8 cellular contexts compared by ENCODE assay signal in the genomic region with DNA sequence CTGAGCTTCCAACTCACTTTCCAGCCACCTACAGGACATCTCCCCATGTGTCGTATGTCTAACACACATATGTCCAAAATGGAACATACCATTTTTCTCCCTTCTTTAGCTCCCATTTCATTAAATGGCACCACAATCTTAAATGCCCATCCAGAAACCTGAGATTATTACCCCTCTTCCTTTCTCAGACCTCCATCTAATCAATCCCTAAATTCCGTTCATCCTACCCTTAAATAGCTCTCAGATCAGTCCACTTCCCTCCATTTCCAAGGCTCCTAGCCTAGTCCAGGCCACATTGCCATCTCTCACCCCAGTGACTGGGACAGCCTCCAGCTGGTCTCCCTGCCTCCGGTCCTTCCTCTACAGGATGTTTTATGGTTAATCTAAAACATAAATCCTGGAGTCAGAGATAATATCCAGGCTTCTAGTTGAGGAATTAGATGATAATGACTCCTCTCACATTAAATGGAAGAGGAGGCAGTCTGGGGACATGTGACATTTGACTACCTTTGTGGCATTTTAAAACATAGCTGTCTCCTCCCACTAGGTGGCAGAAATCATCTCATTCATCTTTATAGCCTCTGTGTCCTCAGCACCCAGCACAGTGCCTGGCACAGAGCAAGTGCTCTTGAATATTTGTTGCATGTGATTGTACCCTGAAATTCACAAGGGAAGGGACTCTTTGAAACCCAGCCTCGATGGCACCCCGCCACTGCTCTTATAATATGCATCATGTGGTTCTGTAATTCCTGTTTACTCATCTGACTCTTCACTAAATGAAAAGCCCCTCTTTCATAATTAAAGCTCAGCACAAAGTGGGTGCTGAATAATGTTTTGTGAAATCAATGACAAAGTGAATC.
A peak's percentile ranks its signal among the peaks of the same experiment; 100 is the strongest.
DNase-seq lines count a peak whose midpoint lies in the region; ATAC-seq and TF ChIP-seq lines count a peak whose summit lies in the region.

No MANE protein-coding gene starts in this region.

- H3K4me3 ChIP-seq in AG04449 (ENCODE audit: low read depth, low read length) (no peak overlapping the region), OCI-LY3 (ENCODE audit: low read length) (no peak overlapping the region), esophagus squamous epithelium (no peak overlapping the region), smooth muscle cell (no peak overlapping the region), gastrocnemius medialis (no peak overlapping the region)

- DNase-seq in AG04449 (ENCODE audit: low read depth, low spot score) (no peak), EL (peak; percentile 18), esophagus squamous epithelium (lab: John Stamatoyannopoulos, UW) (no peak), smooth muscle cell (lab: John Stamatoyannopoulos, UW; ENCODE audit: unreplicated experiment) (no peak), gastrocnemius medialis (no peak), epidermal melanocyte (ENCODE audit: insufficient read length, low spot score) (no peak)

- WGBS in esophagus squamous epithelium, 2 donors, result 78 to 79% methylated on average over 5 of the region's 5 CpGs
- WGBS in smooth muscle cell (ENCODE audit: low lambda C conversion rate), result 85% methylated on average over 5 of the region's 5 CpGs

- H4K20me1 ChIP-seq in OCI-LY3 (ENCODE audit: insufficient read depth, low read length) (no peaks in the 10 kb centered on the region), smooth muscle cell (ENCODE audit: low read depth) (no peaks in the 10 kb centered on the region)

- H3K27me3 ChIP-seq in OCI-LY3 (ENCODE audit: low read depth, low read length) (no peaks in the 10 kb centered on the region), esophagus squamous epithelium (peaks cover 0 to 28% (median 0%) of the 10 kb centered on the region in 4 donors), smooth muscle cell (ENCODE audit: low read depth) (peaks cover 44% of the 10 kb centered on the region), gastrocnemius medialis (no peaks in the 10 kb centered on the region)

- no peak overlapping the region for H3K27ac ChIP-seq in OCI-LY3 (ENCODE audit: low read length)
- no peak overlapping the region for H3K27ac ChIP-seq in esophagus squamous epithelium
- no peak overlapping the region for H3K27ac ChIP-seq in smooth muscle cell (ENCODE audit: low read depth)
- no peak overlapping the region for H3K27ac ChIP-seq in gastrocnemius medialis

- no peak for ATAC-seq in gastrocnemius medialis
- ATAC-seq in HG02588 (IDR thresholded peaks at IDR 0.05; ENCODE audit: unreplicated experiment), result no peak

- H2AFZ ChIP-seq in OCI-LY3 (ENCODE audit: low read depth, low read length) (no peak overlapping the region), smooth muscle cell (ENCODE audit: low read depth) (no peak overlapping the region)

- H3K9ac ChIP-seq in OCI-LY3 (ENCODE audit: low read length) (no peak overlapping the region), smooth muscle cell (ENCODE audit: low read depth) (no peak overlapping the region)

- no peaks in the 10 kb centered on the region for H3K9me3 ChIP-seq in OCI-LY3 (ENCODE audit: insufficient read depth, low read length)
- no peaks in the 10 kb centered on the region for H3K9me3 ChIP-seq in esophagus squamous epithelium
- no peaks in the 10 kb centered on the region for H3K9me3 ChIP-seq in smooth muscle cell (replicated peaks; ENCODE audit: low read depth)
- H3K9me3 ChIP-seq in gastrocnemius medialis, result no peaks in the 10 kb centered on the region

- POLR2A ChIA-PET in AG04449 (lab: Yijun Ruan, JAX), result no interaction called here

- in situ Hi-C loops in gastrocnemius medialis (cut with MboI; ENCODE audit: low sequenced_read_pairs in 4 of 4), result no loop called here

- intact Hi-C loops in esophagus squamous epithelium (cut with DNase I) (no loop called here), gastrocnemius medialis (cut with DNase I; ENCODE audit: low total_unique reads) (no loop called here)

- no peaks in the 10 kb centered on the region for H3K4me1 ChIP-seq in OCI-LY3 (ENCODE audit: low read length)
- H3K4me1 ChIP-seq in esophagus squamous epithelium, result peaks cover 0 to 7% (median 4%) of the 10 kb centered on the region in 3 donors
- H3K4me1 ChIP-seq in smooth muscle cell (ENCODE audit: low read depth), result peaks cover 7% of the 10 kb centered on the region
- H3K4me1 ChIP-seq in gastrocnemius medialis, result no peaks in the 10 kb centered on the region

- H3K79me2 ChIP-seq in OCI-LY3 (ENCODE audit: low read length), result no peaks in the 10 kb centered on the region
- no peaks in the 10 kb centered on the region for H3K79me2 ChIP-seq in smooth muscle cell (ENCODE audit: low read depth)

- TF ChIP-seq POLR2A in esophagus squamous epithelium (IDR thresholded peaks at IDR 0.05) (no peak), gastrocnemius medialis (IDR thresholded peaks at IDR 0.05) (no peak)

- no peaks in the 10 kb centered on the region for H3K36me3 ChIP-seq in OCI-LY3 (replicated peaks; ENCODE audit: low read depth, low read length)
- H3K36me3 ChIP-seq in esophagus squamous epithelium, result no peaks in the 10 kb centered on the region
- no peaks in the 10 kb centered on the region for H3K36me3 ChIP-seq in smooth muscle cell (ENCODE audit: low read depth)
- H3K36me3 ChIP-seq in gastrocnemius medialis, result no peaks in the 10 kb centered on the region

- TF ChIP-seq CTCF in AG04449 (IDR thresholded peaks at IDR 0.05; ENCODE audit: insufficient read depth, low read length, missing control alignments) (peak; percentile 24), OCI-LY3 (IDR thresholded peaks at IDR 0.05; ENCODE audit: low read depth, low read length) (peak; percentile 55), esophagus squamous epithelium (IDR thresholded peaks at IDR 0.05) (peak in 5 of 6 experiments; percentile 25 to 52 (median 29)), smooth muscle cell (IDR thresholded peaks at IDR 0.05; ENCODE audit: borderline replicate concordance, insufficient read depth, poor library complexity, severe bottlenecking) (peak; percentile 25), gastrocnemius medialis (IDR thresholded peaks at IDR 0.05 in 4 of 5, conservative IDR thresholded peaks at IDR 0.05 in 1 of 5) (peak in 2 of 5 experiments; percentile 15 to 40)

- no peaks in the 10 kb centered on the region for H3F3A ChIP-seq in smooth muscle cell (ENCODE audit: low read depth)

- CTCF ChIA-PET in AG04449 (lab: Yijun Ruan, JAX), result interaction anchor here (0.8 to 3.8 kb wide), 14 partner anchors 9 to 198 kb away, joined by 3 to 35 read pairs (median 4); no protein-coding TSS in a partner anchor

- no peak overlapping the region for H3K4me2 ChIP-seq in OCI-LY3 (ENCODE audit: low read length)
- H3K4me2 ChIP-seq in smooth muscle cell, result no peak overlapping the region
